17 cellular contexts compared by ENCODE assay signal in the genomic region with DNA sequence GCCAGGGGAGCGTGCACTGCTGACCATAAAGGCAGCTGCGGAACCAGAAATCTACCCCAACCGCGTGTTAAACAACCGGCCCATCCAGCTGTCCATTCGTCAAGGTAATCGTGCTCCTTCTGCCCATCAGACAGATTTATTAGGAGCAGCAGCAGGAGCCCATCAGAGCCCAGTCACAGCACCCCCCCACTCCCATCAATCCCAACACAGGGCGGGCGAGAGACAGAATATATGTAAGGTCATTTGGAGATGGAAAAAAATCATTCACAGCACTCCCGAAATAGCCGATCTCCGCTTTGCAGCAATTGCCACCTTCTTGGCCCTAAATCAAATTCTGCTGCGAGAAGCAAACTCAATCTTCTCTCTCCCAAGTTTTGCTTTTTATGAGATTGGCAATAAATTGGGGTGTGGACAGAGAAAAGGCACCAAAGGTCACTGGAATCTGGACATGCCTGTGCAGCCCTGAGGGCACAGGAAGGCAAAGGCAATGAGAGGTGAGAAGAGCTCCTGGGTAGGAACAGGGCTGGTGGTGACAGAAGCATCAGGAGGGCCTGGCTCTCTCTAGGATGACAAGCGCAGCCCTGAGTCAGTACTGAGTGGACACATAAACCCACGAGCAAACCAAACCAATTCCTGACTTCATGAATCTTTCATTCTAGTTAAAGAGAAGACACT.
"Had no signal": no experiment of that assay in that cellular context is flagged by ENCODE, and none has a peak within 500 bp of the region (broad histone marks: within the 10 kb centered on the region; RNA-seq: fewer than 3 reads in every experiment).

No MANE protein-coding gene starts in this region.

- ATAC-seq: activated T-helper 17 cell treated with anti-CD3 and anti-CD28 coated beads, Interleukin-2, amount 50 U/mL, for 72 hours; sciatic nerve had no signal

- FAIRE-seq: frontal cortex, keratinocyte had no signal

- H3K27ac Mint-ChIP-seq: activated CD4-positive, alpha-beta T cell treated with anti-CD3 and anti-CD28 coated beads, Interleukin-2, amount 10 ng/mL, durations not matched to agents 24 days and 14 days; activated naive CD4-positive, alpha-beta T cell treated with anti-CD3 and anti-CD28 coated beads for 36 hours; activated T-helper 17 cell treated with anti-CD3 and anti-CD28 coated beads, Interleukin-2, amount 50 U/mL, for 72 hours; mesothelial cell of epicardium; naive B cell; progenitor cell of endocrine pancreas; stimulated activated naive CD8-positive, alpha-beta T cell treated with anti-CD3 and anti-CD28 coated beads, Interleukin-15, Interleukin-2, amounts not matched to agents 100 ng/mL and 50 ng/mL, for 24 hours had no signal

- H3K27me3 Mint-ChIP-seq: activated T-helper 17 cell treated with anti-CD3 and anti-CD28 coated beads, Interleukin-2, amount 50 U/mL, for 72 hours; stimulated activated naive CD8-positive, alpha-beta T cell treated with anti-CD3 and anti-CD28 coated beads, Interleukin-15, Interleukin-2, amounts not matched to agents 100 ng/mL and 50 ng/mL, for 24 hours had no signal

- H3K4me1 Mint-ChIP-seq: activated CD4-positive, alpha-beta T cell treated with anti-CD3 and anti-CD28 coated beads, Interleukin-2, amount 10 ng/mL, durations not matched to agents 24 days and 14 days; activated T-helper 17 cell treated with anti-CD3 and anti-CD28 coated beads, Interleukin-2, amount 50 U/mL, for 72 hours; naive B cell had no signal

- H3K4me3 ChIP-seq: coronary artery had no signal

- H3K9me3 Mint-ChIP-seq: activated CD4-positive, alpha-beta T cell treated with anti-CD3 and anti-CD28 coated beads, Interleukin-2, amount 10 ng/mL, durations not matched to agents 24 days and 14 days; activated naive CD4-positive, alpha-beta T cell treated with anti-CD3 and anti-CD28 coated beads for 36 hours; activated T-helper 17 cell treated with anti-CD3 and anti-CD28 coated beads, Interleukin-2, amount 50 U/mL, for 72 hours; mesothelial cell of epicardium; naive B cell; stimulated activated naive CD8-positive, alpha-beta T cell treated with anti-CD3 and anti-CD28 coated beads, Interleukin-15, Interleukin-2, amounts not matched to agents 100 ng/mL and 50 ng/mL, for 24 hours had no signal

- H3K27ac ChIP-seq: coronary artery had no signal

- H3K4me3 Mint-ChIP-seq: activated CD4-positive, alpha-beta T cell treated with anti-CD3 and anti-CD28 coated beads, Interleukin-2, amount 10 ng/mL, durations not matched to agents 24 days and 14 days; activated naive CD4-positive, alpha-beta T cell treated with anti-CD3 and anti-CD28 coated beads for 36 hours; activated T-helper 17 cell treated with anti-CD3 and anti-CD28 coated beads, Interleukin-2, amount 50 U/mL, for 72 hours; mesothelial cell of epicardium; naive B cell; stimulated activated naive CD8-positive, alpha-beta T cell treated with anti-CD3 and anti-CD28 coated beads, Interleukin-15, Interleukin-2, amounts not matched to agents 100 ng/mL and 50 ng/mL, for 24 hours had no signal

- H3K36me3 Mint-ChIP-seq: mesothelial cell of epicardium, naive B cell had no signal

- DNase-seq: activated CD4-positive, alpha-beta T cell treated with anti-CD3 and anti-CD28 coated beads, Interleukin-2, amount 10 ng/mL, durations not matched to agents 24 days and 14 days; activated naive CD4-positive, alpha-beta T cell treated with anti-CD3 and anti-CD28 coated beads for 36 hours; activated T-cell treated with anti-CD3 and anti-CD28 coated beads for 4 hours; caudate nucleus; effector CD8-positive, alpha-beta T cell; naive B cell; occipital lobe; stimulated activated CD4-positive, alpha-beta T cell treated with anti-CD3 and anti-CD28 coated beads, Interleukin-12 subunit alpha, Interleukin-12 subunit beta, amount 100 ng/mL, for 4 hours; T-helper 1 cell had no signal
